8 cellular contexts compared by ENCODE assay signal in genomic region chr1:5992034-5992813, GRCh38. TPM values are rescaled to one million over a fixed set of nuclear protein-coding genes. Genes with fewer than 3 reads are reported as not detected.
DNase-seq lines count a peak whose midpoint lies in the region; ATAC-seq and TF ChIP-seq lines count a peak whose summit lies in the region.

Gene NPHP4 (minus strand): TSS chr1:5992425. CDS start chr1:5986289, 6,136 bp downstream.

- TF ChIP-seq POLR2A in vagina (IDR thresholded peaks at IDR 0.05), result no peak

- peak; percentile 84 for ATAC-seq in GM18499 (IDR thresholded peaks at IDR 0.05; ENCODE audit: insufficient read depth, unreplicated experiment)
- peak; percentile 89 for ATAC-seq in HG02938 (IDR thresholded peaks at IDR 0.05; ENCODE audit: unreplicated experiment)
- ATAC-seq in right cardiac atrium, result peak; percentile 97

- H3K27ac Mint-ChIP-seq in T-helper 2 cell treated with Interferon-gamma antibody and Interleukin-4, amounts not matched to agents 5 μg/mL and 100 μg/mL, for 36 hours, result peak within 1 kb of the TSS; percentile 96

- H3K4me3 ChIP-seq in ascending aorta (peak within 1 kb of the TSS; percentile 79 to 94), right cardiac atrium (ENCODE audit: low read length) (peak within 1 kb of the TSS; percentile 59), vagina (peak within 1 kb of the TSS; percentile 82 to 84)

- H3K27ac ChIP-seq in ascending aorta (peak within 1 kb of the TSS; percentile 85 to 89), right cardiac atrium (ENCODE audit: low read length) (peak within 1 kb of the TSS; percentile 61), vagina (peak within 1 kb of the TSS; percentile 90)

- TF ChIP-seq CTCF in ascending aorta (IDR thresholded peaks at IDR 0.05) (peak in 1 of 3 experiments; percentile 5), vagina (IDR thresholded peaks at IDR 0.05) (no peak)

- H3K27me3 ChIP-seq in ascending aorta, result no peaks in the 10 kb centered on the region
- no peaks in the 10 kb centered on the region for H3K27me3 ChIP-seq in right cardiac atrium (ENCODE audit: control insufficient read depth, insufficient read depth)
- H3K27me3 ChIP-seq in vagina, result no peaks in the 10 kb centered on the region

- intact Hi-C loops in ascending aorta (cut with DNase I), result loop anchor here (1.0 to 5.0 kb wide), 4 partner anchors 185 to 401 kb away; partner anchors contain the start of genes ACOT7 and RPL22
- intact Hi-C loops in right cardiac atrium (cut with DNase I), result no loop called here
- intact Hi-C loops in vagina (cut with DNase I), result loop anchor here (5.0 kb wide), 1 partner anchor 205 kb away; the partner anchor contains the start of gene RPL22

- H3K4me3 Mint-ChIP-seq in T-helper 2 cell treated with Interferon-gamma antibody and Interleukin-4, amounts not matched to agents 5 μg/mL and 100 μg/mL, for 36 hours, result peak within 1 kb of the TSS; percentile 98

- peak; percentile 97 to 98 for DNase-seq in NCI-H187 (lab: John Stamatoyannopoulos, UW)
- peak; percentile 100 for DNase-seq in T-helper 2 cell treated with Interferon-gamma antibody and Interleukin-4, amounts not matched to agents 5 μg/mL and 100 μg/mL, for 36 hours (ENCODE audit: low spot score)
- peak; percentile 99 to 100 for DNase-seq in ascending aorta (ENCODE audit: low spot score in 2 of 2)
- DNase-seq in right cardiac atrium, result peak; percentile 100
- DNase-seq in pulmonary artery endothelial cell (ENCODE audit: low read depth, low spot score), result peak; percentile 98
- peak; percentile 99 to 100 for DNase-seq in vagina (ENCODE audit: extremely low spot score in 2 of 2)

- peaks cover 8% of the 10 kb centered on the region for H3K36me3 Mint-ChIP-seq in T-helper 2 cell treated with Interferon-gamma antibody and Interleukin-4, amounts not matched to agents 5 μg/mL and 100 μg/mL, for 36 hours (ENCODE audit: low read depth)

- H3K27me3 Mint-ChIP-seq in T-helper 2 cell treated with Interferon-gamma antibody and Interleukin-4, amounts not matched to agents 5 μg/mL and 100 μg/mL, for 36 hours (ENCODE audit: low read depth), result no peaks in the 10 kb centered on the region

- H3K4me1 ChIP-seq in ascending aorta (peaks cover 0 to 15% of the 10 kb centered on the region in 2 donors), right cardiac atrium (ENCODE audit: control insufficient read depth, insufficient read depth, low read length) (peaks cover 2% of the 10 kb centered on the region), vagina (peaks cover 30% of the 10 kb centered on the region)

- H3K9me3 ChIP-seq in ascending aorta (no peaks in the 10 kb centered on the region), right cardiac atrium (ENCODE audit: control insufficient read depth, low read length) (no peaks in the 10 kb centered on the region), vagina (no peaks in the 10 kb centered on the region)

- no peaks in the 10 kb centered on the region for H3K9me3 Mint-ChIP-seq in T-helper 2 cell treated with Interferon-gamma antibody and Interleukin-4, amounts not matched to agents 5 μg/mL and 100 μg/mL, for 36 hours

- peaks cover 16% of the 10 kb centered on the region for H3K4me1 Mint-ChIP-seq in T-helper 2 cell treated with Interferon-gamma antibody and Interleukin-4, amounts not matched to agents 5 μg/mL and 100 μg/mL, for 36 hours (ENCODE audit: low read depth)

- no peaks in the 10 kb centered on the region for H3K36me3 ChIP-seq in ascending aorta
- no peaks in the 10 kb centered on the region for H3K36me3 ChIP-seq in vagina

- under 1% methylated on average over 93 of the region's 93 CpGs for WGBS in right cardiac atrium

RNA-seq across cellular contexts. Expression of gene NPHP4, which starts in this region (rescaled TPM):
- total RNA-seq in ascending aorta, result 8.2 TPM
- 1 to 10 TPM; 4.8 to 6.0 (median 5.4) TPM for total RNA-seq in right cardiac atrium
- 2.8 TPM for polyA plus RNA-seq in right cardiac atrium
- 3.7 and 4.0 TPM in 2 replicates for total RNA-seq in pulmonary artery endothelial cell
- total RNA-seq in vagina, result 11.3 TPM

Comparison
In these comparisons a context has a peak if more than half of its experiments do, and no peak if none do; other contexts are left out.
1. Peak in every context shown above with its lines: DNase-seq, ATAC-seq, H3K4me3 ChIP-seq and H3K27ac ChIP-seq.
2. intact Hi-C loops: an anchor here in ascending aorta (1.0 to 5.0 kb wide) and vagina (5.0 kb wide); none called in right cardiac atrium.